8 cellular contexts compared by ENCODE assay signal in the genomic region with DNA sequence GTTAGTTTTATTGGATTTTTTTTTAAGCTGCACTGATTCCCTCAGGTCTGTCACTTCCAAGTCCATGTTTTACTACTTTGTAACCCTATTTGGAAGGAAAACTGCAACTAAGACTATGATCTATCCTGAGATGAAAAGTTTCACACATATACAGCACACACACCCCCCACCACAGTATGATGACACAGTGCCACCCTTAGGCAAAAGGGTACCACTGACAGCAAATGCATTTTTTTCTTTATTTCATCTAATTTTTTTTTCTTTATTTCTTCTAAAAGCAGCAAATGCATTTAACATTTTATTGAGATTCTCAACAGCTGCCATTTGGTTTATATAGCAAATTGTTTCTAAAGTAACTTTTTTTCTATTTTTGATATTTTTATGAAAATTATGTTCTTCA.
A peak's percentile ranks its signal among the peaks of the same experiment; 100 is the strongest.
DNase-seq lines count a peak whose midpoint lies in the region; ATAC-seq and TF ChIP-seq lines count a peak whose summit lies in the region.

No MANE protein-coding gene starts in this region.

- peak; percentile 41; the same call in 1 of the 2 replicates for TF ChIP-seq CTCF in GM12875 (IDR thresholded peaks at IDR 0.05; ENCODE audit: borderline replicate concordance, insufficient read depth, low read depth, low read length)
- TF ChIP-seq CTCF in nephron progenitor cell (IDR thresholded peaks at IDR 0.05) = peak; percentile 22

- peaks cover 3% of the 10 kb centered on the region for H3K27me3 Mint-ChIP-seq in nephron progenitor cell (ENCODE audit: low read depth, poor library complexity)

- H3K27ac Mint-ChIP-seq in nephron progenitor cell = no peak overlapping the region

- ATAC-seq in HG03469 (IDR thresholded peaks at IDR 0.05; ENCODE audit: unreplicated experiment) (no peak), GM19328 (IDR thresholded peaks at IDR 0.05; ENCODE audit: unreplicated experiment) (no peak)

- H3K4me3 ChIP-seq in GM12875 (ENCODE audit: low read depth, low read length) = no peak overlapping the region

- no peaks in the 10 kb centered on the region for H3K9me3 Mint-ChIP-seq in nephron progenitor cell

- DNase-seq in AG08395 (ENCODE audit: low spot score) (peak; percentile 33), RKO (ENCODE audit: low spot score) (peak; percentile 53), nephron progenitor cell (no peak), DMS79 treated with DMSO at 0.1 percent for 48 hours (lab: John Stamatoyannopoulos, UW) (no peak)
- peak; percentile 44 for DNase-seq in central memory CD4-positive, alpha-beta T cell

- H3K4me3 Mint-ChIP-seq in nephron progenitor cell = no peak overlapping the region

- peaks cover 4% of the 10 kb centered on the region for H3K36me3 Mint-ChIP-seq in nephron progenitor cell (ENCODE audit: low read depth)

- peaks cover 5% of the 10 kb centered on the region for H3K4me1 Mint-ChIP-seq in nephron progenitor cell

Comparison
In these comparisons a context has a peak if more than half of its experiments do, and no peak if none do; other contexts are left out.
1. DNase-seq: peak in AG08395 (single experiment), RKO (single experiment) and central memory CD4-positive, alpha-beta T cell (single experiment); none in nephron progenitor cell (single experiment) and DMS79 treated with DMSO at 0.1 percent for 48 hours (single experiment).